In the genomic region with DNA sequence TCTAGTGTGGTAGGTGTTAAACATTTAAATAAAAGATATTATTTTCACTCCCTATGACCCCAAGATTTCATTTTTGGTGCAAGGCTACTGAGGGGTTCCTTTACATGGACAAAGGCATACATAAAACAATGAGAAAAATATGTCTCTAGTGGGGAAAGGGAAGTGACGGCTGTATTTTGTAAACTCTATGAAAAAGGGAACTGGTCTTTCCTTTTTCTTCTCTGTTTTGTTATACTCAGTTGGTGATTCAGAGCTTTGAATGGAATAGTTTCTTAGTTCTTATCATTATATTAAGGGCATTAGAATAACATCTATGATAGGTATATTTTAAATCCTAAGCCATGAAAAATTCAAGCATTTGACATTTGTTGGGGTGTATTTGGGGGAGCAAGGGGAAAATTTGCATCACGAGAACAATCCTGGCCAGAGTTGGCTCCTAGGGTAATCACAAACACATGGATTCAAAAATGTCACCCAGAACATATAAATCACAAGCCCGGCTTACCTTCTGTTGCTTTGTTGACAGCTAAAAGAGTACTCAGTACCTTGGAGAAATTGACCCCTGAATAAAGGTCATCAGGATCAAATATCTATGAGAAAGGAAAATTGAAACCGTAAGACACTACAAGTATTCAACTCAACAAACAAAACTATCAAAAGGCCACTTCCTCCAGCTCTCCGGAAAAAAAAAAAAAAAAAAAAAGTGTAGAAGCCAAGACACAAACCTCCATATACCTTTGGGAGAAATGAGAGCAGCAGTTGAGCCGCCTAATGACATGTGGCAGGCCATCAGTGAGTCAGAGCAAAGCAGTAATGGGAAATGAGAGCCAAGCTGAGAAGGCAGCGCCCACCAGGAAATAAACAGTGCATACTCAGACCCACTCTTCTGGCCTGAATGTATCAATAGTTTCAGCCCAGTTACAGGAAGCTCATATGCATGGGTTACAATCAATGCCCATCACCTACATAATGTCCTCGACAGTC, we compare ENCODE assay signal across 9 cellular contexts. TPM values are rescaled to one million over a fixed set of nuclear protein-coding genes. Genes with fewer than 3 reads are reported as not detected.
A peak's percentile ranks its signal among the peaks of the same experiment; 100 is the strongest.
DNase-seq lines count a peak whose midpoint lies in the region; ATAC-seq, FAIRE-seq and TF ChIP-seq lines count a peak whose summit lies in the region.
"Had no signal": no experiment of that assay in that cellular context is flagged by ENCODE, and none has a peak within 500 bp of the region (broad histone marks: within the 10 kb centered on the region; RNA-seq: fewer than 3 reads in every experiment).

No MANE protein-coding gene starts in this region.

- H3K27me3 ChIP-seq in effector memory CD4-positive, alpha-beta T cell (replicated peaks; ENCODE audit: control insufficient read depth, insufficient read depth, low read length, poor library complexity, severe bottlenecking), result no peaks in the 10 kb centered on the region
- H3K27me3 ChIP-seq in colonic mucosa, result no peaks in the 10 kb centered on the region
- H3K27me3 ChIP-seq in stomach, result no peaks in the 10 kb centered on the region
- H3K27me3 ChIP-seq: SJSA1 had no signal

- DNase-seq in CD14-positive monocyte (ENCODE audit: low spot score), result peak; percentile 47
- DNase-seq in activated naive CD8-positive, alpha-beta T cell treated with anti-CD3 and anti-CD28 coated beads for 36 hours, result no peak
- DNase-seq in effector memory CD4-positive, alpha-beta T cell, result no peak
- no peak for DNase-seq in colonic mucosa
- DNase-seq in stomach, result no peak
- DNase-seq in frontal cortex (ENCODE audit: low spot score in 2 of 2), result no peak

- H3K27ac Mint-ChIP-seq in CD14-positive monocyte (peak overlapping the region; percentile 77 to 94 (median 88)), IgD-negative memory B cell (peak overlapping the region; percentile 60 to 91 (median 87))
- peak overlapping the region; percentile 78 for H3K27ac Mint-ChIP-seq in activated naive CD8-positive, alpha-beta T cell treated with anti-CD3 and anti-CD28 coated beads for 36 hours

- H3K9me3 Mint-ChIP-seq in CD14-positive monocyte (peaks cover 0 to 1% (median 0%) of the 10 kb centered on the region in 7 donors), IgD-negative memory B cell (no peaks in the 10 kb centered on the region)
- H3K9me3 Mint-ChIP-seq in activated naive CD8-positive, alpha-beta T cell treated with anti-CD3 and anti-CD28 coated beads for 36 hours, result no peaks in the 10 kb centered on the region

- FAIRE-seq in frontal cortex (lab: Jason Lieb, UNC), result no peak

- H3K9me3 ChIP-seq in effector memory CD4-positive, alpha-beta T cell (ENCODE audit: control insufficient read depth, low read length), result no peaks in the 10 kb centered on the region
- H3K9me3 ChIP-seq in colonic mucosa, result no peaks in the 10 kb centered on the region
- H3K9me3 ChIP-seq in stomach, result no peaks in the 10 kb centered on the region
- H3K9me3 ChIP-seq: SJSA1 had no signal

- intact Hi-C loops in CD14-positive monocyte (cut with micrococcal nuclease) (no loop called here), colonic mucosa (cut with DNase I) (no loop called here), stomach (cut with DNase I; ENCODE audit: low total_unique reads) (no loop called here)

- H3K4me3 Mint-ChIP-seq in CD14-positive monocyte, result peak overlapping the region in 1 of 2 donors; percentile 62
- peak overlapping the region; percentile 54 to 84 (median 82) for H3K4me3 Mint-ChIP-seq in IgD-negative memory B cell
- peak overlapping the region; percentile 22 for H3K4me3 Mint-ChIP-seq in activated naive CD8-positive, alpha-beta T cell treated with anti-CD3 and anti-CD28 coated beads for 36 hours

- H3K27ac ChIP-seq in effector memory CD4-positive, alpha-beta T cell (ENCODE audit: insufficient read depth, low read length, poor library complexity, severe bottlenecking), result no peak overlapping the region
- H3K27ac ChIP-seq in colonic mucosa (no peak overlapping the region), stomach (peak overlapping the region in 2 of 5 donors; percentile 23 to 55)
- H3K27ac ChIP-seq: SJSA1 had no signal

- H3K4me1 Mint-ChIP-seq in CD14-positive monocyte (peaks cover 79% of the 10 kb centered on the region), IgD-negative memory B cell (peaks cover 36 to 54% (median 52%) of the 10 kb centered on the region in 3 donors)
- peaks cover 80% of the 10 kb centered on the region for H3K4me1 Mint-ChIP-seq in activated naive CD8-positive, alpha-beta T cell treated with anti-CD3 and anti-CD28 coated beads for 36 hours

- WGBS in stomach, 5 donors, result 50 to 62% (median 55%) methylated on average over 8 of the region's 8 CpGs

- H3K27me3 Mint-ChIP-seq in CD14-positive monocyte (ENCODE audit: low read depth in 3 of 3) (peaks cover 0 to 4% (median 0%) of the 10 kb centered on the region in 3 donors), IgD-negative memory B cell (peaks cover 3% of the 10 kb centered on the region)
- no peaks in the 10 kb centered on the region for H3K27me3 Mint-ChIP-seq in activated naive CD8-positive, alpha-beta T cell treated with anti-CD3 and anti-CD28 coated beads for 36 hours

- peaks cover 11% of the 10 kb centered on the region for H3K4me1 ChIP-seq in effector memory CD4-positive, alpha-beta T cell (ENCODE audit: control insufficient read depth, insufficient read depth, low read length, poor library complexity, severe bottlenecking)
- no peaks in the 10 kb centered on the region for H3K4me1 ChIP-seq in colonic mucosa
- peaks cover 0 to 24% (median 7%) of the 10 kb centered on the region in 4 donors for H3K4me1 ChIP-seq in stomach
- H3K4me1 ChIP-seq: SJSA1 had no signal

- H3K4me3 ChIP-seq in effector memory CD4-positive, alpha-beta T cell (ENCODE audit: insufficient read depth, low read depth, low read length, poor library complexity, severe bottlenecking), result no peak overlapping the region
- H3K4me3 ChIP-seq in colonic mucosa (no peak overlapping the region), stomach (no peak overlapping the region)
- H3K4me3 ChIP-seq: SJSA1 had no signal

- ATAC-seq in GM19043 (IDR thresholded peaks at IDR 0.05; ENCODE audit: low read depth, unreplicated experiment), result peak; percentile 74

- no peak overlapping the region for H3K9ac ChIP-seq in colonic mucosa (ENCODE audit: low read depth in 2 of 2, low read length in 2 of 2)

- TF ChIP-seq CTCF in CD14-positive monocyte (IDR thresholded peaks at IDR 0.05) (no peak), colonic mucosa (IDR thresholded peaks at IDR 0.05) (no peak), stomach (IDR thresholded peaks at IDR 0.05) (no peak)

- H3K36me3 Mint-ChIP-seq in CD14-positive monocyte (peaks cover 17 to 19% of the 10 kb centered on the region in 2 donors), IgD-negative memory B cell (peaks cover 2% of the 10 kb centered on the region)
- H3K36me3 Mint-ChIP-seq in activated naive CD8-positive, alpha-beta T cell treated with anti-CD3 and anti-CD28 coated beads for 36 hours, result peaks cover 39% of the 10 kb centered on the region

- no peaks in the 10 kb centered on the region for H3K36me3 ChIP-seq in effector memory CD4-positive, alpha-beta T cell (ENCODE audit: control insufficient read depth, insufficient read depth, low read length)
- H3K36me3 ChIP-seq in colonic mucosa (no peaks in the 10 kb centered on the region), stomach (no peaks in the 10 kb centered on the region)
- H3K36me3 ChIP-seq: SJSA1 had no signal

- TF ChIP-seq EP300 in stomach (IDR thresholded peaks at IDR 0.05), result no peak

- TF ChIP-seq POLR2A in stomach (IDR thresholded peaks at IDR 0.05), result no peak

RNA-seq across cellular contexts. Expression of gene ARHGEF6, which starts 33.4 kb away (rescaled TPM):
- 10 to 100 TPM; 51.4 to 79.2 TPM for polyA plus RNA-seq in CD14-positive monocyte
- polyA plus RNA-seq in IgD-negative memory B cell, result 39.6 TPM
- 10 to 100 TPM; 34.4 to 34.5 TPM for total RNA-seq in activated naive CD8-positive, alpha-beta T cell treated with anti-CD3 and anti-CD28 coated beads for 36 hours
- total RNA-seq in colonic mucosa, result 1 to 10 TPM; 2.7 to 5.7 TPM
- total RNA-seq in stomach, result 10 to 100 TPM in 2 of 5 donors, 1 to 10 TPM in 3; 1.7 to 22.9 (median 8.5) TPM
- 10 to 100 TPM in 1 of 3 donors, 1 to 10 TPM in 2; 2.6 to 10.1 (median 7.7) TPM for polyA plus RNA-seq in stomach
- total RNA-seq in frontal cortex, result 8.6 TPM
